ENCODE assay signal across 23 cellular contexts in genomic region chr14:24072436-24072835, GRCh38. TPM values are rescaled to one million over a fixed set of nuclear protein-coding genes. Genes with fewer than 3 reads are reported as not detected.
DNase-seq lines count a peak whose midpoint lies in the region; TF ChIP-seq lines count a peak whose summit lies in the region.
"Had no signal": no experiment of that assay in that cellular context is flagged by ENCODE, and none has a peak within 500 bp of the region (broad histone marks: within the 10 kb centered on the region; RNA-seq: fewer than 3 reads in every experiment).

No MANE protein-coding gene starts in this region.

- H3K79me1 ChIP-seq in neuronal stem cell (ENCODE audit: low read depth, low read length): no peaks in the 10 kb centered on the region

- H3K36me3 Mint-ChIP-seq in glutamatergic neuron (ENCODE audit: unreplicated experiment): peaks cover 2% of the 10 kb centered on the region
- H3K36me3 Mint-ChIP-seq in CD4-positive, alpha-beta memory T cell: no peaks in the 10 kb centered on the region
- H3K36me3 Mint-ChIP-seq: activated naive CD8-positive, alpha-beta T cell treated with anti-CD3 and anti-CD28 coated beads, Interleukin-2, amount 10 ng/mL, durations not matched to agents 7 days and 5 days; WTC11 had no signal

- H3K9me3 Mint-ChIP-seq in glutamatergic neuron (ENCODE audit: unreplicated experiment): peaks cover 11% of the 10 kb centered on the region
- H3K9me3 Mint-ChIP-seq in CD4-positive, alpha-beta memory T cell: no peaks in the 10 kb centered on the region
- H3K9me3 Mint-ChIP-seq: activated naive CD8-positive, alpha-beta T cell treated with anti-CD3 and anti-CD28 coated beads, Interleukin-2, amount 10 ng/mL, durations not matched to agents 7 days and 5 days; nephron progenitor cell; WTC11 had no signal

- H2AFZ ChIP-seq in neuronal stem cell (ENCODE audit: low read length): no peak overlapping the region

- H3K14ac ChIP-seq in neuronal stem cell (ENCODE audit: low read length): peak overlapping the region; percentile 26

- no peak overlapping the region for H2BK12ac ChIP-seq in neuronal stem cell (ENCODE audit: low read length)

- H3K9ac ChIP-seq in neuronal stem cell (ENCODE audit: low read depth, low read length, poor library complexity): no peak overlapping the region
- H3K9ac ChIP-seq: BLaER1 treated with 17β-estradiol and CSF1 and Interleukin-3, amounts not matched to agents 10 nM and 100 nM had no signal

- peak overlapping the region; percentile 60 for H2AK5ac ChIP-seq in neuronal stem cell (ENCODE audit: low read depth, low read length)

- no peak overlapping the region for H3K23ac ChIP-seq in neuronal stem cell (ENCODE audit: low read depth, low read length, poor library complexity)

- H3K18ac ChIP-seq in neuronal stem cell (ENCODE audit: low read length): no peak overlapping the region

- peaks cover 0 to 41% (median 0%) of the 10 kb centered on the region in 3 experiments for H3K27me3 ChIP-seq in neuronal stem cell (ENCODE audit: control insufficient read depth in 3 of 3, insufficient read depth in 3 of 3, low read depth in 1 of 3, low read length in 3 of 3)
- no peaks in the 10 kb centered on the region for H3K27me3 ChIP-seq in CD4-positive, alpha-beta memory T cell (ENCODE audit: insufficient read depth, low read length)
- H3K27me3 ChIP-seq: BLaER1 treated with 17β-estradiol and CSF1 and Interleukin-3, amounts not matched to agents 10 nM and 100 nM had no signal

- CTCF ChIA-PET in CD4-positive, alpha-beta memory T cell (lab: Charles Lee; ENCODE audit: partially characterized antibody): interaction anchor here (12.1 kb wide), 1 partner anchor 21 kb away, joined by 168 read pairs; the partner anchor contains the start of gene PCK2

- no peak overlapping the region for H2BK120ac ChIP-seq in neuronal stem cell (ENCODE audit: low read depth, low read length)

- peaks cover 16% of the 10 kb centered on the region for H3K27me3 Mint-ChIP-seq in glutamatergic neuron (ENCODE audit: unreplicated experiment)
- H3K27me3 Mint-ChIP-seq in CD4-positive, alpha-beta memory T cell: peaks cover 7 to 14% of the 10 kb centered on the region in 2 donors

- H3K27ac ChIP-seq in neuronal stem cell (replicated peaks; ENCODE audit: low read length): no peak overlapping the region
- no peak overlapping the region for H3K27ac ChIP-seq in CD4-positive, alpha-beta memory T cell (ENCODE audit: low read depth, low read length)
- H3K27ac ChIP-seq: BLaER1 treated with 17β-estradiol and CSF1 and Interleukin-3, amounts not matched to agents 10 nM and 100 nM; psoas muscle had no signal

- H3K27ac Mint-ChIP-seq in glutamatergic neuron (ENCODE audit: unreplicated experiment): peak overlapping the region; percentile 59
- no peak overlapping the region for H3K27ac Mint-ChIP-seq in CD4-positive, alpha-beta memory T cell
- H3K27ac Mint-ChIP-seq: activated naive CD8-positive, alpha-beta T cell treated with anti-CD3 and anti-CD28 coated beads, Interleukin-2, amount 10 ng/mL, durations not matched to agents 7 days and 5 days; nephron progenitor cell; WTC11 had no signal

- peak overlapping the region; percentile 34 for H2BK5ac ChIP-seq in neuronal stem cell (ENCODE audit: low read length)

- H3K4me1 Mint-ChIP-seq in glutamatergic neuron (ENCODE audit: low read depth, unreplicated experiment): peaks cover 30% of the 10 kb centered on the region
- H3K4me1 Mint-ChIP-seq in CD4-positive, alpha-beta memory T cell: peaks cover 0 to 2% (median 0%) of the 10 kb centered on the region in 4 donors

- peak overlapping the region; percentile 50 for H2BK15ac ChIP-seq in neuronal stem cell (ENCODE audit: low read length)

- no peak overlapping the region for H4K8ac ChIP-seq in neuronal stem cell (ENCODE audit: low read depth, low read length)

- DNase-seq in Ammon's horn (ENCODE audit: low spot score) (peak; percentile 54), NCI-H446 treated with DMSO at 0.1 percent for 48 hours (lab: John Stamatoyannopoulos, UW) (peak; percentile 54), glutamatergic neuron (no peak), neuronal stem cell (ENCODE audit: low spot score) (no peak), NCI-H2196 treated with DMSO at 0.1 percent for 48 hours (lab: John Stamatoyannopoulos, UW; ENCODE audit: unreplicated experiment) (no peak)
- no peak for DNase-seq in stimulated activated CD4-positive, alpha-beta T cell treated with anti-CD3 and anti-CD28 coated beads, Interleukin-4, amount 100 ng/mL, for 24 hours
- DNase-seq in CD4-positive, alpha-beta memory T cell: no peak
- no peak for DNase-seq in stimulated activated CD4-positive, alpha-beta T cell treated with anti-CD3 and anti-CD28 coated beads, Interleukin-4, amount 100 ng/mL, for 1 hour
- DNase-seq: activated naive CD8-positive, alpha-beta T cell treated with anti-CD3 and anti-CD28 coated beads, Interleukin-2, amount 10 ng/mL, durations not matched to agents 7 days and 5 days; EL; GOT3; NCI-H1436 treated with DMSO at 0.1 percent for 48 hours; NCI-H2171; nephron progenitor cell; stimulated activated CD4-positive, alpha-beta T cell treated with anti-CD3 and anti-CD28 coated beads, Interleukin-2, amount 100 ng/mL, for 24 hours; T-helper 9 cell had no signal

- H3K4me2 ChIP-seq in neuronal stem cell (ENCODE audit: insufficient read depth, low read length, poor library complexity, severe bottlenecking): no peak overlapping the region

- POLR2A ChIA-PET in CD4-positive, alpha-beta memory T cell (lab: Charles Lee; ENCODE audit: partially characterized antibody): interaction anchor here (0.7 kb wide), 1 partner anchor 9 kb away, joined by 3 read pairs; no protein-coding TSS in a partner anchor

- no peak overlapping the region for H3K4ac ChIP-seq in neuronal stem cell (ENCODE audit: low read length)

- no peak overlapping the region for H3K4me3 Mint-ChIP-seq in glutamatergic neuron (ENCODE audit: unreplicated experiment)
- no peak overlapping the region for H3K4me3 Mint-ChIP-seq in CD4-positive, alpha-beta memory T cell
- H3K4me3 Mint-ChIP-seq: activated naive CD8-positive, alpha-beta T cell treated with anti-CD3 and anti-CD28 coated beads, Interleukin-2, amount 10 ng/mL, durations not matched to agents 7 days and 5 days; nephron progenitor cell; WTC11 had no signal

- H4K91ac ChIP-seq in neuronal stem cell (ENCODE audit: low read depth, low read length, poor library complexity): no peak overlapping the region

- no peak overlapping the region for H3K4me3 ChIP-seq in neuronal stem cell (ENCODE audit: low read length in 2 of 2)
- H3K4me3 ChIP-seq in CD4-positive, alpha-beta memory T cell (ENCODE audit: low read length in 2 of 2): no peak overlapping the region
- H3K4me3 ChIP-seq: BLaER1 treated with 17β-estradiol and CSF1 and Interleukin-3, amounts not matched to agents 10 nM and 100 nM; psoas muscle had no signal

- no CpG with 5 or more reads among the region's 7 CpGs for WGBS in neuronal stem cell (ENCODE audit: extremely low coverage in 2 of 2, insufficient read length in 2 of 2, insufficient replicate concordance in 1 of 2), 2 donors

- H3K36me3 ChIP-seq in neuronal stem cell (replicated peaks in 1 of 2; ENCODE audit: control insufficient read depth in 2 of 2, insufficient read depth in 2 of 2, low read length in 2 of 2): no peaks in the 10 kb centered on the region
- no peaks in the 10 kb centered on the region for H3K36me3 ChIP-seq in CD4-positive, alpha-beta memory T cell (ENCODE audit: insufficient read depth, low read length)
- H3K36me3 ChIP-seq: BLaER1 treated with 17β-estradiol and CSF1 and Interleukin-3, amounts not matched to agents 10 nM and 100 nM had no signal

- TF ChIP-seq CTCF in glutamatergic neuron (IDR thresholded peaks at IDR 0.05; ENCODE audit: partially characterized antibody, unreplicated experiment): no peak

- H3K9me3 ChIP-seq in neuronal stem cell (replicated peaks in 1 of 2; ENCODE audit: control insufficient read depth in 2 of 2, insufficient read depth in 1 of 2, low read depth in 1 of 2, low read length in 2 of 2): no peaks in the 10 kb centered on the region
- H3K9me3 ChIP-seq in CD4-positive, alpha-beta memory T cell (ENCODE audit: control insufficient read depth in 1 of 2, low read length in 2 of 2): no peaks in the 10 kb centered on the region
- H3K9me3 ChIP-seq: BLaER1 treated with 17β-estradiol and CSF1 and Interleukin-3, amounts not matched to agents 10 nM and 100 nM; psoas muscle had no signal

- intact Hi-C loops in CD4-positive, alpha-beta memory T cell (cut with micrococcal nuclease): no loop called here

- H3K4me1 ChIP-seq in neuronal stem cell (ENCODE audit: control insufficient read depth in 2 of 2, insufficient read depth in 1 of 2, low read depth in 1 of 2, low read length in 2 of 2): peaks cover 0 to 2% of the 10 kb centered on the region in 2 donors
- H3K4me1 ChIP-seq in CD4-positive, alpha-beta memory T cell (ENCODE audit: insufficient read depth, low read length): no peaks in the 10 kb centered on the region
- H3K4me1 ChIP-seq: psoas muscle had no signal

RNA-seq across cellular contexts. Expression of gene CPNE6, which starts 1.1 kb away (rescaled TPM):
- 0.44 TPM for total RNA-seq in glutamatergic neuron (ENCODE audit: unreplicated experiment)
- polyA plus RNA-seq in neuronal stem cell (2013, experiment 1 of 2): not detected
- polyA plus RNA-seq in neuronal stem cell (2013, experiment 2 of 2): not detected
- total RNA-seq in CD4-positive, alpha-beta memory T cell: not detected
- polyA plus RNA-seq in CD4-positive, alpha-beta memory T cell: under 1 TPM in 1 of 2 donors, not detected in 1; 0.04 TPM
- total RNA-seq: fibroblast of lung, glomerular endothelial cell, MCF 10A, psoas muscle, skeletal muscle tissue, WTC11 had no signal
- polyA plus RNA-seq: fibroblast of lung had no signal

RNA-seq across cellular contexts. Expression of gene CARMIL3, which starts 20.6 kb away (rescaled TPM):
- 108 TPM for total RNA-seq in glutamatergic neuron (ENCODE audit: unreplicated experiment)
- 0.96 TPM for polyA plus RNA-seq in neuronal stem cell (2013, experiment 1 of 2)
- 0.98 TPM for polyA plus RNA-seq in neuronal stem cell (2013, experiment 2 of 2)
- total RNA-seq in CD4-positive, alpha-beta memory T cell: under 1 TPM; 0.15 to 0.22 TPM
- polyA plus RNA-seq in CD4-positive, alpha-beta memory T cell: not detected
- total RNA-seq: MCF 10A had no signal
- polyA plus RNA-seq: fibroblast of lung had no signal

RNA-seq across cellular contexts. Expression of gene PCK2, which starts 21.7 kb away (rescaled TPM):
- total RNA-seq in glutamatergic neuron (ENCODE audit: unreplicated experiment): 99.9 TPM
- polyA plus RNA-seq in neuronal stem cell (2013, experiment 1 of 2): 15.2 TPM
- polyA plus RNA-seq in neuronal stem cell (2013, experiment 2 of 2): 15.1 TPM
- 10 to 100 TPM; 18.3 to 21.4 TPM for total RNA-seq in CD4-positive, alpha-beta memory T cell
- polyA plus RNA-seq in CD4-positive, alpha-beta memory T cell: 10 to 100 TPM; 11.0 to 15.5 TPM

RNA-seq across cellular contexts. Expression of gene DCAF11, which starts 42.1 kb away (rescaled TPM):
- 54.1 TPM for total RNA-seq in glutamatergic neuron (ENCODE audit: unreplicated experiment)
- polyA plus RNA-seq in neuronal stem cell (2013, experiment 1 of 2): 31.3 TPM
- polyA plus RNA-seq in neuronal stem cell (2013, experiment 2 of 2): 30.9 TPM
- 10 to 100 TPM; 71.5 to 75.8 TPM for total RNA-seq in CD4-positive, alpha-beta memory T cell
- 10 to 100 TPM; 75.1 to 93.4 TPM for polyA plus RNA-seq in CD4-positive, alpha-beta memory T cell

RNA-seq across cellular contexts. Expression of gene NRL, which starts 42.3 kb away (rescaled TPM):
- total RNA-seq in glutamatergic neuron (ENCODE audit: unreplicated experiment): 3.7 TPM
- polyA plus RNA-seq in neuronal stem cell (2013, experiment 1 of 2): 1.2 TPM
- polyA plus RNA-seq in neuronal stem cell (2013, experiment 2 of 2): 0.97 TPM
- total RNA-seq in CD4-positive, alpha-beta memory T cell: 1 to 10 TPM; 2.9 to 4.5 TPM
- polyA plus RNA-seq in CD4-positive, alpha-beta memory T cell: 1 to 10 TPM; 1.4 to 1.6 TPM

Comparison
In these comparisons a context has a peak if more than half of its experiments do, and no peak if none do; other contexts are left out.
1. DNase-seq: peak in Ammon's horn (single experiment) and NCI-H446 treated with DMSO at 0.1 percent for 48 hours (single experiment); none in glutamatergic neuron (single experiment), neuronal stem cell (single experiment), stimulated activated CD4-positive, alpha-beta T cell treated with anti-CD3 and anti-CD28 coated beads, Interleukin-4, amount 100 ng/mL, for 24 hours (single experiment), CD4-positive, alpha-beta memory T cell (0 of 5), NCI-H2196 treated with DMSO at 0.1 percent for 48 hours (single experiment) and stimulated activated CD4-positive, alpha-beta T cell treated with anti-CD3 and anti-CD28 coated beads, Interleukin-4, amount 100 ng/mL, for 1 hour (single experiment).
2. RNA of gene CARMIL3, which starts 20.6 kb away (total RNA-seq): 108 TPM in glutamatergic neuron (single experiment); 0.15 to 0.22 TPM in CD4-positive, alpha-beta memory T cell; every median in the first group is over 10 times any median in the second.